Comparison of ENCODE assay signal across 27 cellular contexts in the genomic region with DNA sequence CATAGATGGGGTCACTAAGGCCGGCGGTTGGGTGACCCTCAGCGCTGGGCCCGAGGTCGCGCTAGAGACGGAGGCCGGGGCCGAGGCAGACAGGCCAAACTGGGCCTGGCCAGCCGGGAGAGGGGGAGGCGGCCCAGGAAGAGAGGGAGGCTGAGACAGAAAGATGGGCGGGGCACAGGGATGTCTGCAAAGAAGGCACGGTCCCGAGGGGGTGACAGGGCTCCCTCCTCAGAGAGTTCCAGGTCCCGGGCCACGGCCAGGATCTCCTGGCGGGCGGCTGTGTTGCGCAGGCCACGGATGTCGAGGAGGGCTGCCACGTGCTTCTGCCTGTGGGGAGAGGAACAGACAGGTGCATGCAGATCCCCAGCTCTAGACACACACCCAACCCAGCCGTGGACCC. TPM values are rescaled to one million over a fixed set of nuclear protein-coding genes. Genes with fewer than 3 reads are reported as not detected.
"Had no signal": no experiment of that assay in that cellular context is flagged by ENCODE, and none has a peak within 500 bp of the region (broad histone marks: within the 10 kb centered on the region; RNA-seq: fewer than 3 reads in every experiment).

No MANE protein-coding gene starts in this region.

- H3K9me3 ChIP-seq: gastroesophageal sphincter, lower lobe of right lung, SJSA1, thoracic aorta had no signal

- ATAC-seq: activated CD8-positive, alpha-beta T cell treated with anti-CD3 and anti-CD28 coated beads for 36 hours; activated naive CD8-positive, alpha-beta T cell treated with anti-CD3 and anti-CD28 coated beads, Interleukin-2, amount 50 U/mL, for 24 hours; stimulated activated naive CD8-positive, alpha-beta T cell treated with anti-CD3 and anti-CD28 coated beads, Interleukin-15, amount 100 ng/mL, for 72 hours had no signal

- H3K4me3 Mint-ChIP-seq: activated B cell treated with CpG ODN at 0.5 μM for 24 hours; activated CD8-positive, alpha-beta T cell treated with anti-CD3 and anti-CD28 coated beads for 36 hours; activated naive CD4-positive, alpha-beta T cell treated with anti-CD3 and anti-CD28 coated beads, Interleukin-2, amount 10 ng/mL, durations not matched to agents 7 days and 5 days; activated naive CD8-positive, alpha-beta T cell treated with anti-CD3 and anti-CD28 coated beads, Interleukin-2, amount 50 U/mL, for 24 hours; immature natural killer cell; mesothelial cell of epicardium; natural killer cell treated with Interleukin-12 subunit alpha and Interleukin-12 subunit beta and Interleukin-15 and Interleukin-18, amount 100 ng/mL, for 72 hours; stimulated activated naive CD8-positive, alpha-beta T cell treated with anti-CD3 and anti-CD28 coated beads, Interleukin-15, amount 100 ng/mL, for 72 hours had no signal

- H3K27ac Mint-ChIP-seq: activated B cell treated with CpG ODN at 0.5 μM for 24 hours; activated CD8-positive, alpha-beta T cell treated with anti-CD3 and anti-CD28 coated beads for 36 hours; activated naive CD4-positive, alpha-beta T cell treated with anti-CD3 and anti-CD28 coated beads, Interleukin-2, amount 10 ng/mL, durations not matched to agents 7 days and 5 days; activated naive CD8-positive, alpha-beta T cell treated with anti-CD3 and anti-CD28 coated beads, Interleukin-2, amount 50 U/mL, for 24 hours; activated T-helper 2 cell treated with anti-CD3 and anti-CD28 coated beads, Interferon-gamma antibody, Interleukin-2, Interleukin-4, amounts not matched to agents 10 μg/mL and 5 μg/mL and 100 μg/mL, durations not matched to agents 14 hours and 24 hours and 36 hours; immature natural killer cell; mesothelial cell of epicardium; natural killer cell treated with Interleukin-12 subunit alpha and Interleukin-12 subunit beta and Interleukin-15 and Interleukin-18, amount 100 ng/mL, for 72 hours; stimulated activated naive CD8-positive, alpha-beta T cell treated with anti-CD3 and anti-CD28 coated beads, Interleukin-15, amount 100 ng/mL, for 72 hours had no signal

- FAIRE-seq: endometrium, urothelium cell line had no signal

- H3K27ac ChIP-seq: brain microvascular endothelial cell, lower lobe of right lung, SJSA1, thoracic aorta had no signal

- DNase-seq: activated B cell treated with CpG ODN at 0.5 μM for 24 hours; activated CD4-positive, alpha-beta T cell treated with anti-CD3 and anti-CD28 coated beads for 48 hours; activated CD8-positive, alpha-beta T cell treated with anti-CD3 and anti-CD28 coated beads for 36 hours; activated naive CD4-positive, alpha-beta T cell treated with anti-CD3 and anti-CD28 coated beads, Interleukin-2, amount 10 ng/mL, durations not matched to agents 7 days and 5 days; activated naive CD8-positive, alpha-beta T cell treated with anti-CD3 and anti-CD28 coated beads, Interleukin-2, amount 50 U/mL, for 24 hours; activated T-cell treated with anti-CD3 and anti-CD28 coated beads, Interleukin-2, amount 50 U/mL, for 1 hour; anterior cingulate cortex; brain microvascular endothelial cell; cerebellar nuclear complex; cortex of kidney; erythroblast; immature natural killer cell; lower lobe of right lung; stimulated activated CD4-positive, alpha-beta T cell treated with anti-CD3 and anti-CD28 coated beads, Interleukin-15, amount 100 ng/mL, for 24 hours; stimulated activated CD4-positive, alpha-beta T cell treated with anti-CD3 and anti-CD28 coated beads, Interleukin-2, amount 100 ng/mL, for 48 hours; stimulated activated naive CD8-positive, alpha-beta T cell treated with anti-CD3 and anti-CD28 coated beads, Interleukin-15, amount 100 ng/mL, for 72 hours; T-helper 9 cell had no signal

- H3K4me3 ChIP-seq: gastroesophageal sphincter, lower lobe of right lung, SJSA1, skin epidermis, thoracic aorta had no signal

- H3K4me1 Mint-ChIP-seq: activated B cell treated with CpG ODN at 0.5 μM for 24 hours had no signal

- H3K36me3 Mint-ChIP-seq: activated naive CD4-positive, alpha-beta T cell treated with anti-CD3 and anti-CD28 coated beads, Interleukin-2, amount 10 ng/mL, durations not matched to agents 7 days and 5 days; mesothelial cell of epicardium; natural killer cell treated with Interleukin-12 subunit alpha and Interleukin-12 subunit beta and Interleukin-15 and Interleukin-18, amount 100 ng/mL, for 72 hours had no signal

- H3K36me3 ChIP-seq: brain microvascular endothelial cell, gastroesophageal sphincter, lower lobe of right lung, SJSA1, thoracic aorta had no signal

- H3K9me3 Mint-ChIP-seq: activated B cell treated with CpG ODN at 0.5 μM for 24 hours; activated CD8-positive, alpha-beta T cell treated with anti-CD3 and anti-CD28 coated beads for 36 hours; activated naive CD4-positive, alpha-beta T cell treated with anti-CD3 and anti-CD28 coated beads, Interleukin-2, amount 10 ng/mL, durations not matched to agents 7 days and 5 days; activated naive CD8-positive, alpha-beta T cell treated with anti-CD3 and anti-CD28 coated beads, Interleukin-2, amount 50 U/mL, for 24 hours; activated T-helper 2 cell treated with anti-CD3 and anti-CD28 coated beads, Interferon-gamma antibody, Interleukin-2, Interleukin-4, amounts not matched to agents 10 μg/mL and 5 μg/mL and 100 μg/mL, durations not matched to agents 14 hours and 24 hours and 36 hours; immature natural killer cell; mesothelial cell of epicardium; natural killer cell treated with Interleukin-12 subunit alpha and Interleukin-12 subunit beta and Interleukin-15 and Interleukin-18, amount 100 ng/mL, for 72 hours; stimulated activated naive CD8-positive, alpha-beta T cell treated with anti-CD3 and anti-CD28 coated beads, Interleukin-15, amount 100 ng/mL, for 72 hours had no signal

RNA-seq across cellular contexts. Expression of gene EXOC3L2, which starts 32.2 kb away (rescaled TPM):
- total RNA-seq: activated B cell treated with CpG ODN at 0.5 μM for 24 hours; activated CD8-positive, alpha-beta T cell treated with anti-CD3 and anti-CD28 coated beads for 36 hours; activated T-helper 2 cell treated with anti-CD3 and anti-CD28 coated beads, Interferon-gamma antibody, Interleukin-2, Interleukin-4, amounts not matched to agents 10 μg/mL and 5 μg/mL and 100 μg/mL, durations not matched to agents 14 hours and 24 hours and 36 hours; natural killer cell treated with Interleukin-12 subunit alpha and Interleukin-12 subunit beta and Interleukin-15 and Interleukin-18, amount 100 ng/mL, for 72 hours had no signal
- polyA plus RNA-seq: immature natural killer cell had no signal

RNA-seq across cellular contexts. Expression of gene NKPD1, which starts 52.2 kb away (rescaled TPM):
- total RNA-seq: lower lobe of right lung, posterior vena cava, SJSA1 had no signal
